Comparison of ENCODE assay signal across 29 cellular contexts in the genomic region with DNA sequence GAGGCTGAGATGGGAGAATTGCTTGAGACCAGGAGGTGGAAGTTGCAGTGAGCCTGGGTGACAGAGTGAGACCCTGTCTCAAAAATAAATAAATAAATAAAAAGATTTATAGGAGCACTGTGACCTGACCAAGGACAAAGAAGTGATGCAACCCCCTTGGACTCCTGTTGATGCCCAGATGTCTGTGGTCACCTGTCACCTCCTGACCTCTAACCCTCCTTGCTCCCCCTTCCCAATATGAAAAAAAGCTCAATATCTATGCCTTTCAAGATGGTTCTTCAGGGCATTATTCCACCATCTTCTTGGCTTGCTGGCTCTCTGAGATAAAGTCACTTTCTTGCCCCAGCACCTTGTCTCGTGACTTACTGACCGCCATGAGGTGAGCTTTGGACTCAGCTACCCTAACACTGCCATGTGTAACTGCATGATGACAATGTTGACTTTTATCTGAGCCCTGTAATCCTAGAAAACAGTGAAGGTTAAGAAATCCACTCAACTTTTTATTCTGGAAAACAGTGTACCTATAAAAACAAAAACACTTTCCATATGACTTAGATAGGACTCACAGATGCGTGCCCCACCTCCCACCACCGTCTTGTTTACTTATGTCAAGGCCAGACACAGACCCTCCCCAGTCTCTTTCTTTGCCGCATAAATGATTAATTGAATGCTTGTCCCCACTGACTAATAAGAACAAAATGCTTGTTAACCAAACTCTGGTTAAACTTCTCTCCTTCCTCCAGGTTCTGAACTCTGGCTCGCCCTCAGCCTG.
DNase-seq lines count a peak whose midpoint lies in the region; ATAC-seq and TF ChIP-seq lines count a peak whose summit lies in the region.
"Had no signal": no experiment of that assay in that cellular context is flagged by ENCODE, and none has a peak within 500 bp of the region (broad histone marks: within the 10 kb centered on the region; RNA-seq: fewer than 3 reads in every experiment).

No MANE protein-coding gene starts in this region.

- no peak for TF ChIP-seq CTCF in Calu3 (IDR thresholded peaks at IDR 0.05; ENCODE audit: unreplicated experiment)
- no peak for TF ChIP-seq CTCF in PC-3 (conservative IDR thresholded peaks at IDR 0.05; ENCODE audit: low read depth, low read length)
- TF ChIP-seq CTCF in epithelial cell of proximal tubule (conservative IDR thresholded peaks at IDR 0.05; ENCODE audit: low read depth, low read length), result no peak

- H3K36me3 Mint-ChIP-seq in Calu3 (ENCODE audit: insufficient read depth, unreplicated experiment), result peaks cover 10% of the 10 kb centered on the region
- H3K36me3 Mint-ChIP-seq: stimulated activated effector memory CD8-positive, alpha-beta T cell treated with anti-CD3 and anti-CD28 coated beads, Interleukin-12 subunit alpha, Interleukin-12 subunit beta, amount 100 ng/mL, for 72 hours had no signal

- H3K9me3 Mint-ChIP-seq in Calu3 (ENCODE audit: low read depth, unreplicated experiment), result no peaks in the 10 kb centered on the region
- H3K9me3 Mint-ChIP-seq: activated CD4-positive, alpha-beta T cell treated with anti-CD3 and anti-CD28 coated beads, Interleukin-2, amount 10 ng/mL, durations not matched to agents 7 days and 5 days; endodermal cell; stimulated activated effector memory CD8-positive, alpha-beta T cell treated with anti-CD3 and anti-CD28 coated beads, Interleukin-12 subunit alpha, Interleukin-12 subunit beta, amount 100 ng/mL, for 72 hours; T-helper 2 cell treated with Interferon-gamma antibody and Interleukin-4, amounts not matched to agents 5 μg/mL and 100 μg/mL, for 36 hours had no signal

- H3K36me3 ChIP-seq in PC-3 (ENCODE audit: low read depth, low read length), result no peaks in the 10 kb centered on the region
- H3K36me3 ChIP-seq: adrenal gland, BE2C, cardiac muscle cell, gastroesophageal sphincter, lower lobe of right lung, neutrophil, suprapubic skin, uterus had no signal

- peak; percentile 15 for DNase-seq in Calu3
- peak; percentile 43 for DNase-seq in PC-3
- DNase-seq in epithelial cell of proximal tubule (ENCODE audit: low read depth), result peak; percentile 12
- peak; percentile 13 for DNase-seq in mucosa of gallbladder (ENCODE audit: low spot score)
- no peak for DNase-seq in DMS53 treated with DMSO at 0.1 percent for 48 hours (lab: John Stamatoyannopoulos, UW; ENCODE audit: unreplicated experiment)
- no peak for DNase-seq in T-helper 1 cell
- DNase-seq: activated CD4-positive, alpha-beta T cell treated with anti-CD3 and anti-CD28 coated beads, Interleukin-2, amount 10 ng/mL, durations not matched to agents 7 days and 5 days; activated naive CD4-positive, alpha-beta T cell; activated T-cell treated with anti-CD3 and anti-CD28 coated beads, Interleukin-2, amount 50 U/mL, for 48 hours; adrenal gland; BE2C; DMS79 treated with DMSO at 0.1 percent for 48 hours; endodermal cell; hypothalamus; lower lobe of right lung; NCI-H1436 treated with DMSO at 0.1 percent for 48 hours; NCI-H524 treated with DMSO at 0.1 percent for 48 hours; stimulated activated CD4-positive, alpha-beta T cell treated with anti-CD3 and anti-CD28 coated beads, Interleukin-2, amount 100 ng/mL, for 48 hours; uterus had no signal

- no peak overlapping the region for H3K27ac ChIP-seq in PC-3 (ENCODE audit: low read length)
- H3K27ac ChIP-seq: adrenal gland, gastroesophageal sphincter, lower lobe of right lung, neutrophil, skin epidermis, suprapubic skin, uterus, VCaP had no signal

- H3K27me3 ChIP-seq in PC-3 (ENCODE audit: low read length), result peaks cover 28% of the 10 kb centered on the region; the same call in 1 of the 2 replicates
- H3K27me3 ChIP-seq: adrenal gland, BE2C, cardiac muscle cell, gastroesophageal sphincter, uterus had no signal

- peak overlapping the region; percentile 11 for H3K27ac Mint-ChIP-seq in Calu3 (ENCODE audit: unreplicated experiment)
- H3K27ac Mint-ChIP-seq: activated CD4-positive, alpha-beta T cell treated with anti-CD3 and anti-CD28 coated beads, Interleukin-2, amount 10 ng/mL, durations not matched to agents 7 days and 5 days; endodermal cell; stimulated activated effector memory CD8-positive, alpha-beta T cell treated with anti-CD3 and anti-CD28 coated beads, Interleukin-12 subunit alpha, Interleukin-12 subunit beta, amount 100 ng/mL, for 72 hours; T-helper 2 cell treated with Interferon-gamma antibody and Interleukin-4, amounts not matched to agents 5 μg/mL and 100 μg/mL, for 36 hours had no signal

- no peaks in the 10 kb centered on the region for H3F3A ChIP-seq in PC-3 (ENCODE audit: low read length, unreplicated experiment)

- H3K27me3 Mint-ChIP-seq in Calu3 (ENCODE audit: unreplicated experiment), result peaks cover 13% of the 10 kb centered on the region
- H3K27me3 Mint-ChIP-seq: activated CD4-positive, alpha-beta T cell treated with anti-CD3 and anti-CD28 coated beads, Interleukin-2, amount 10 ng/mL, durations not matched to agents 7 days and 5 days had no signal

- no peak for ATAC-seq in PC-3
- no peak for ATAC-seq in GM18520 (IDR thresholded peaks at IDR 0.05; ENCODE audit: unreplicated experiment)
- no peak for ATAC-seq in HG02870 (IDR thresholded peaks at IDR 0.05; ENCODE audit: unreplicated experiment)
- ATAC-seq: gastroesophageal sphincter; lower lobe of right lung; stimulated activated effector memory CD8-positive, alpha-beta T cell treated with anti-CD3 and anti-CD28 coated beads, Interleukin-12 subunit alpha, Interleukin-12 subunit beta, amount 100 ng/mL, for 72 hours had no signal

- H4K20me1 ChIP-seq in PC-3 (ENCODE audit: low read length), result no peaks in the 10 kb centered on the region

- H3K4me1 Mint-ChIP-seq in Calu3 (ENCODE audit: low read depth, unreplicated experiment), result peaks cover 14% of the 10 kb centered on the region
- H3K4me1 Mint-ChIP-seq: activated CD4-positive, alpha-beta T cell treated with anti-CD3 and anti-CD28 coated beads, Interleukin-2, amount 10 ng/mL, durations not matched to agents 7 days and 5 days; stimulated activated effector memory CD8-positive, alpha-beta T cell treated with anti-CD3 and anti-CD28 coated beads, Interleukin-12 subunit alpha, Interleukin-12 subunit beta, amount 100 ng/mL, for 72 hours had no signal

- intact Hi-C loops in Calu3 (cut with micrococcal nuclease; ENCODE audit: unreplicated experiment), result no loop called here
- intact Hi-C loops in PC-3 (cut with micrococcal nuclease), result no loop called here

- no peak overlapping the region for H3K4me3 Mint-ChIP-seq in Calu3 (ENCODE audit: low read depth, unreplicated experiment)
- H3K4me3 Mint-ChIP-seq: activated CD4-positive, alpha-beta T cell treated with anti-CD3 and anti-CD28 coated beads, Interleukin-2, amount 10 ng/mL, durations not matched to agents 7 days and 5 days; endodermal cell; stimulated activated effector memory CD8-positive, alpha-beta T cell treated with anti-CD3 and anti-CD28 coated beads, Interleukin-12 subunit alpha, Interleukin-12 subunit beta, amount 100 ng/mL, for 72 hours; T-helper 2 cell treated with Interferon-gamma antibody and Interleukin-4, amounts not matched to agents 5 μg/mL and 100 μg/mL, for 36 hours had no signal

- H3K9me3 ChIP-seq in PC-3 (ENCODE audit: low read length), result no peaks in the 10 kb centered on the region; the same call in 1 of the 2 replicates
- H3K9me3 ChIP-seq: adrenal gland, gastroesophageal sphincter, lower lobe of right lung, neutrophil, suprapubic skin, uterus had no signal

- no TSS peak for BruUV-seq in Calu3 (replicated peaks; lab: Mats Ljungman, UMichigan)
- BruUV-seq in PC-3 (replicated peaks; lab: Mats Ljungman, UMichigan), result no TSS peak

- no peaks in the 10 kb centered on the region for H3K79me2 ChIP-seq in PC-3 (ENCODE audit: low read length)

- POLR2A ChIA-PET in PC-3 (lab: Charles Lee; ENCODE audit: unreplicated experiment), result no interaction called here

- no peaks in the 10 kb centered on the region for H3K9me2 ChIP-seq in PC-3 (replicated peaks; ENCODE audit: low read length)

- H3K4me3 ChIP-seq in PC-3 (ENCODE audit: low read length), result no peak overlapping the region
- no peak overlapping the region for H3K4me3 ChIP-seq in epithelial cell of proximal tubule (ENCODE audit: low read depth, low read length)
- H3K4me3 ChIP-seq: adrenal gland, cardiac muscle cell, gastroesophageal sphincter, lower lobe of right lung, skin epidermis, suprapubic skin, uterus had no signal

- CTCF ChIA-PET in Calu3 (lab: Charles Lee) (interaction anchor here (0.6 kb wide), 1 partner anchor 131 kb away, joined by 3 read pairs; no protein-coding TSS in a partner anchor), PC-3 (lab: Charles Lee) (no interaction called here)

- H2AFZ ChIP-seq in PC-3 (ENCODE audit: low read length), result no peak overlapping the region

- H3K4me2 ChIP-seq in PC-3 (ENCODE audit: low read length), result no peak overlapping the region; the same call in 1 of the 2 replicates

- H3K4me1 ChIP-seq in PC-3 (ENCODE audit: insufficient read depth, low read length), result 0 out of 2 replicates have a peak, but pooled peaks cover 4% of the 10 kb centered on the region
- H3K4me1 ChIP-seq: adrenal gland, lower lobe of right lung, suprapubic skin, uterus had no signal

- H3K9ac ChIP-seq in PC-3 (ENCODE audit: low read length), result no peak overlapping the region

Comparison
In these comparisons a context has a peak if more than half of its experiments do, and no peak if none do; other contexts are left out.
1. DNase-seq: peak in Calu3 (single experiment), PC-3 (single experiment), epithelial cell of proximal tubule (single experiment) and mucosa of gallbladder (single experiment); none in DMS53 treated with DMSO at 0.1 percent for 48 hours (single experiment) and T-helper 1 cell (0 of 5).